In the genomic region with DNA sequence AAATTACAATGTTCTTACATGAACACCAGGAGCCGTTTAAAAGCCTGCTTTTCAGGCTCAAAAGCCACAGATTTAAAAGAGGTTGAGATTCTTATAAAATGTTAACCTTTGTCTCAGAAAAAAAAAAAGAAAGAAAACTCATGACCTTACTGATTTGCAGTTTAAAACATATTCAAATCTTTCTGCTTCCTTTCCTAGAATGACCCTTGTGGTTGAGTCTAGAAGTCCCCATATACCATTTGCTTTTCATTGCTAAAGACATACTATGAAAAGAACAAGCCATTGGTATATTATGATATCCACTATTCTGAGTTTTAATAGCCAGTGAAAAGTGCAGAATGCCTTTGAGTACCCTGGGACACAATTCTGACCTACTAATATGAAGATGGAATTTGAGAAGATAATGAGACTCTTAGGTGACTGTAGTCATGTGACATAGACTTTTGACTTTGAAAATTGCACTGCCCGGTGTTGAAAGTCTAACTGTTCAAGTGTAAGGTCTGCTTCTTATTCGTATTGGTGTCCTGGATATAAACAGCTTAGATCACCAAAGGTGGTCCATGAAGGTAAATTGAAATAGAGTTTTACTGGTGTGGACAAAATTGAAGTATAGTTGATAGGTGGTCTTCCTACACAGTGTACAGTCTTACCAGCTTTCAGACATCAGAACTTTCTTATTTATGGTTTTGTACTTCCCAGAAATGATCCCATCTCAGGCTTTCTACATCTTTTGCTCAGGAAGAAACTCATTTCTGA, we compare ENCODE assay signal across 10 cellular contexts.
DNase-seq lines count a peak whose midpoint lies in the region; ATAC-seq, FAIRE-seq and TF ChIP-seq lines count a peak whose summit lies in the region.
"Had no signal": no experiment of that assay in that cellular context is flagged by ENCODE, and none has a peak within 500 bp of the region (broad histone marks: within the 10 kb centered on the region; RNA-seq: fewer than 3 reads in every experiment).

No MANE protein-coding gene starts in this region.

- H3K4me2 ChIP-seq in astrocyte (ENCODE audit: low read length) = peak overlapping the region; percentile 12

- no peak for DNase-seq in activated naive CD4-positive, alpha-beta T cell treated with anti-CD3 and anti-CD28 coated beads for 36 hours
- no peak for DNase-seq in activated naive CD4-positive, alpha-beta T cell (lab: John Stamatoyannopoulos, UW)
- no peak for DNase-seq in astrocyte (ENCODE audit: low read depth)
- no peak for DNase-seq in vagina (ENCODE audit: extremely low spot score in 2 of 2)
- DNase-seq in RKO (ENCODE audit: low spot score) = no peak
- DNase-seq in iPS-NIHi7 (ENCODE audit: extremely low spot score) = no peak
- DNase-seq in NK-92 (lab: John Stamatoyannopoulos, UW; ENCODE audit: unreplicated experiment) = no peak
- DNase-seq: stimulated activated CD4-positive, alpha-beta T cell treated with anti-CD3 and anti-CD28 coated beads, Interleukin-1b, Interleukin-23, amount 100 ng/mL, for 48 hours; uterus had no signal

- no peaks in the 10 kb centered on the region for H4K20me1 ChIP-seq in astrocyte (ENCODE audit: insufficient read depth, low read length)

- peak; percentile 32 for ATAC-seq in HG03280 (IDR thresholded peaks at IDR 0.05; ENCODE audit: unreplicated experiment)

- H3K36me3 ChIP-seq in astrocyte (ENCODE audit: insufficient read depth, low read length) = no peaks in the 10 kb centered on the region
- H3K36me3 ChIP-seq in vagina = no peaks in the 10 kb centered on the region
- H3K36me3 ChIP-seq: uterus had no signal

- CTCF ChIA-PET in activated naive CD4-positive, alpha-beta T cell treated with anti-CD3 and anti-CD28 coated beads for 36 hours (lab: Charles Lee) = interaction anchor here (1.0 to 7.1 kb wide), 7 partner anchors 12 to 115 kb away, joined by 3 to 66 read pairs (median 5); no protein-coding TSS in a partner anchor

- peak overlapping the region; percentile 24 for H3K9ac ChIP-seq in astrocyte (ENCODE audit: low read length)

- peak overlapping the region; percentile 98 for H3K27ac Mint-ChIP-seq in activated naive CD4-positive, alpha-beta T cell treated with anti-CD3 and anti-CD28 coated beads for 36 hours
- H3K27ac Mint-ChIP-seq in astrocyte (ENCODE audit: unreplicated experiment) = no peak overlapping the region

- FAIRE-seq in astrocyte (lab: Jason Lieb, UNC) = peak; percentile 74

- TF ChIP-seq CTCF in astrocyte (IDR thresholded peaks at IDR 0.05; ENCODE audit: insufficient read depth, low read depth, low read length) = no peak
- no peak for TF ChIP-seq CTCF in vagina (IDR thresholded peaks at IDR 0.05)

- H3K9me3 ChIP-seq in astrocyte (ENCODE audit: insufficient read depth, low read depth, low read length) = no peaks in the 10 kb centered on the region
- no peaks in the 10 kb centered on the region for H3K9me3 ChIP-seq in vagina
- H3K9me3 ChIP-seq: uterus had no signal

- H3K27me3 Mint-ChIP-seq in activated naive CD4-positive, alpha-beta T cell treated with anti-CD3 and anti-CD28 coated beads for 36 hours (ENCODE audit: low read depth) = no peaks in the 10 kb centered on the region
- no peaks in the 10 kb centered on the region for H3K27me3 Mint-ChIP-seq in astrocyte (ENCODE audit: low read depth, unreplicated experiment)

- no peaks in the 10 kb centered on the region for H3K79me2 ChIP-seq in astrocyte (ENCODE audit: insufficient read depth, low read length)

- H3K4me1 ChIP-seq in astrocyte (ENCODE audit: insufficient read depth, low read length) (peaks cover 28% of the 10 kb centered on the region), vagina (peaks cover 34% of the 10 kb centered on the region)
- H3K4me1 ChIP-seq: uterus had no signal

- H3K36me3 Mint-ChIP-seq in activated naive CD4-positive, alpha-beta T cell treated with anti-CD3 and anti-CD28 coated beads for 36 hours (ENCODE audit: low read depth) = peaks cover 57% of the 10 kb centered on the region
- peaks cover 2% of the 10 kb centered on the region for H3K36me3 Mint-ChIP-seq in astrocyte (ENCODE audit: low read depth, unreplicated experiment)

- TF ChIP-seq POLR2A in vagina (IDR thresholded peaks at IDR 0.05) = no peak

- H3K4me1 Mint-ChIP-seq in activated naive CD4-positive, alpha-beta T cell treated with anti-CD3 and anti-CD28 coated beads for 36 hours (ENCODE audit: low read depth) = peaks cover 82% of the 10 kb centered on the region
- H3K4me1 Mint-ChIP-seq in astrocyte (ENCODE audit: low read depth, unreplicated experiment) = peaks cover 20% of the 10 kb centered on the region

- no peaks in the 10 kb centered on the region for H3K27me3 ChIP-seq in astrocyte (ENCODE audit: insufficient read depth, low read length)
- H3K27me3 ChIP-seq in vagina = no peaks in the 10 kb centered on the region
- H3K27me3 ChIP-seq: uterus had no signal

- H3K4me3 Mint-ChIP-seq in activated naive CD4-positive, alpha-beta T cell treated with anti-CD3 and anti-CD28 coated beads for 36 hours = peak overlapping the region; percentile 57
- no peak overlapping the region for H3K4me3 Mint-ChIP-seq in astrocyte (ENCODE audit: unreplicated experiment)

- H3K27ac ChIP-seq in astrocyte (ENCODE audit: low read depth, low read length) = peak overlapping the region; percentile 73
- peak overlapping the region; percentile 4 for H3K27ac ChIP-seq in vagina
- H3K27ac ChIP-seq: uterus had no signal

- H3K9me3 Mint-ChIP-seq in activated naive CD4-positive, alpha-beta T cell treated with anti-CD3 and anti-CD28 coated beads for 36 hours = no peaks in the 10 kb centered on the region
- no peaks in the 10 kb centered on the region for H3K9me3 Mint-ChIP-seq in astrocyte (ENCODE audit: unreplicated experiment)

- intact Hi-C loops in activated naive CD4-positive, alpha-beta T cell treated with anti-CD3 and anti-CD28 coated beads for 36 hours (cut with micrococcal nuclease) = loop anchor here (1.0 to 5.0 kb wide), 13 partner anchors 13 to 1912 kb away; partner anchors contain the start of genes MRPL44 and RHBDD1
- intact Hi-C loops in vagina (cut with DNase I) = no loop called here

- H3K4me3 ChIP-seq in astrocyte (ENCODE audit: insufficient read depth, low read depth, low read length) = no peak overlapping the region
- H3K4me3 ChIP-seq in vagina = no peak overlapping the region
- H3K4me3 ChIP-seq: uterus had no signal

- no peak overlapping the region for H2AFZ ChIP-seq in astrocyte (ENCODE audit: low read depth, low read length)
